In the genomic region with DNA sequence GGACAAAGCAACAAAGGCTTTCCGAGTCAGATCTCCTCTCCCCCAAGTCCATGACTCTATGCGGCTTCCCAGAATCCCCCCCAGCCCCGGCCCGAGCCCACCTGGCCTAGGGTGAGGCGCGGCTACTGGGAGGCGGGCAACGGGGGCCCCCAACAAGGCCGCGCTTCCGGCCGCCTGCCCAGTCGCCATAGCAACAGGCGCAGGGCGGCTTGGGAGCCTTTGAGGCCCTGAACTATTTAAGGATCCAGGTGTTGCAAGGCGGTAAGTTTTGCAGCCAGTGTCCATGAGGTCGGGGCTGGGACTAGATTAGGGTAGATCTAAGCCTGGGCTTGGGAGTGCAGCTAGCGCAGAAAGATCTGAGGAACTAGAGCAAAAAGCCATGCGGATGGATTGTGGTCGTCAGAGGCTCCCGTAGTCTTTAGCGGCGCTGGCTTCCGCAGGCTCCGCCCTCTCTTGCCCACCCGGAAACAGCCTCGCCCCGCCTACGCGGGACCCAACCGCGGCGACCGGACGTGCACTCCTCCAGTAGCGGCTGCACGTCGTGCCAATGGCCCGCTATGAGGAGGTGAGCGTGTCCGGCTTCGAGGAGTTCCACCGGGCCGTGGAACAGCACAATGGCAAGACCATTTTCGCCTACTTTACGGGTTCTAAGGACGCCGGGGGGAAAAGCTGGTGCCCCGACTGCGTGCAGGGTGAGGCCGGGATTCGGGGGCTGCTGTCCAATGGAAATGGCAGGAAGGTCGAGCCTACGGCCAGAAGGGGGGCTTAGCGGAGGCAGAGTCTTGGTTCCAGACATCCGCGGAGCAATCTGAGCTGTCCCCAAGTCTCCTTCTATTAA, we compare ENCODE assay signal across 8 cellular contexts. TPM values are rescaled to one million over a fixed set of nuclear protein-coding genes. Genes with fewer than 3 reads are reported as not detected.
DNase-seq lines count a peak whose midpoint lies in the region; TF ChIP-seq lines count a peak whose summit lies in the region.

A gene (minus strand): TSS at position 176 of the 838 bp plus-strand sequence. CDS start 5,608 bp downstream, outside the sequence.
A gene (plus strand): TSS at position 525 of the 838 bp plus-strand sequence. CDS start 23 bp downstream, at position 548.

- no peak for TF ChIP-seq EP300 in stomach (IDR thresholded peaks at IDR 0.05)

- H3K27ac ChIP-seq in stomach, result peak within 1 kb of the TSS; percentile 80 to 90 (median 85)

- H3K4me1 ChIP-seq in stomach, result peaks cover 25 to 61% (median 47%) of the 10 kb centered on the region in 4 donors

- peaks cover 30% of the 10 kb centered on the region for H3K4me1 Mint-ChIP-seq in neural crest cell

- H3K27ac Mint-ChIP-seq in neural crest cell (ENCODE audit: unreplicated experiment), result peak within 1 kb of the TSS; percentile 100

- H3K36me3 Mint-ChIP-seq in neural crest cell (ENCODE audit: low read depth), result no peaks in the 10 kb centered on the region

- DNase-seq in ELF-1 (ENCODE audit: low read depth, low spot score), result peak; percentile 96
- peak; percentile 78 for DNase-seq in H4 (ENCODE audit: low spot score)
- DNase-seq in M059J (ENCODE audit: low read depth), result peak; percentile 87
- peak; percentile 92 for DNase-seq in SHP77 treated with DMSO at 0.1 percent for 48 hours (lab: John Stamatoyannopoulos, UW)
- DNase-seq in activated effector memory CD4-positive, alpha-beta T cell treated with Interleukin-2 at 50 U/mL for 16 hours, result peak; percentile 89
- DNase-seq in fibroblast of the conjunctiva (ENCODE audit: low read depth), result peak; percentile 74
- peak; percentile 91 for DNase-seq in neural crest cell (ENCODE audit: low read depth, low spot score)
- DNase-seq in stomach, result peak; percentile 93

- TF ChIP-seq POLR2A in stomach (IDR thresholded peaks at IDR 0.05), result peak in 1 of 4 donors; percentile 84

- no peaks in the 10 kb centered on the region for H3K9me3 ChIP-seq in stomach

- H3K27me3 Mint-ChIP-seq in neural crest cell (ENCODE audit: low read depth), result no peaks in the 10 kb centered on the region

- H3K27me3 ChIP-seq in stomach, result no peaks in the 10 kb centered on the region

- TF ChIP-seq CTCF in neural crest cell (conservative IDR thresholded peaks at IDR 0.05), result no peak
- no peak for TF ChIP-seq CTCF in stomach (IDR thresholded peaks at IDR 0.05)

- whole genome bisulfite sequencing in stomach, 5 donors, result 0 to 1% (median 0%) methylated on average over 18 to 57 of the region's 57 CpGs

- peaks cover 10 to 33% (median 29%) of the 10 kb centered on the region in 4 donors for H3K36me3 ChIP-seq in stomach

- no peaks in the 10 kb centered on the region for H3K9me3 Mint-ChIP-seq in neural crest cell

- intact Hi-C loops in stomach (cut with DNase I; ENCODE audit: low total_unique reads), result no loop called here

- H3K4me3 ChIP-seq in stomach, result peak within 1 kb of the TSS; percentile 68 to 92 (median 86)

- H3K4me3 Mint-ChIP-seq in neural crest cell, result peak within 1 kb of the TSS; percentile 98

RNA-seq across cellular contexts. Expression of the first gene that starts in this region (rescaled TPM):
- total RNA-seq in H4 (2014; rRNA removed; shearing (Covaris generic)), result 6.6 and 6.7 TPM in 2 replicates
- total RNA-seq in M059J (2014; rRNA removed; shearing (Covaris generic)), result 7.2 and 12.9 TPM in 2 replicates
- total RNA-seq in neural crest cell (42.3 and 44.1 TPM in 2 replicates), stomach (100 to 1,000 TPM in 1 of 5 donors, 10 to 100 TPM in 4; 15.4 to 138 (median 35.4) TPM)
- polyA plus RNA-seq in stomach, result 1 to 10 TPM; 3.8 to 7.1 (median 4.9) TPM

RNA-seq across cellular contexts. Expression of the second gene that starts in this region (rescaled TPM):
- 192 and 303 TPM in 2 replicates for total RNA-seq in H4 (2014; rRNA removed; shearing (Covaris generic))
- total RNA-seq in M059J (2014; rRNA removed; shearing (Covaris generic)), result 250 and 253 TPM in 2 replicates
- total RNA-seq in neural crest cell (112 and 117 TPM in 2 replicates), stomach (100 to 1,000 TPM in 2 of 5 donors, 10 to 100 TPM in 2, not detected in 1; 28.7 to 169 (median 124) TPM)
- polyA plus RNA-seq in stomach, result 100 to 1,000 TPM; 250 to 375 (median 326) TPM

Comparison
In these comparisons a context has a peak if more than half of its experiments do, and no peak if none do; other contexts are left out.
1. Peak in every context shown above with its lines: DNase-seq, H3K4me3 ChIP-seq and H3K27ac ChIP-seq.